ENCODE assay signal across 13 cellular contexts in the genomic region with DNA sequence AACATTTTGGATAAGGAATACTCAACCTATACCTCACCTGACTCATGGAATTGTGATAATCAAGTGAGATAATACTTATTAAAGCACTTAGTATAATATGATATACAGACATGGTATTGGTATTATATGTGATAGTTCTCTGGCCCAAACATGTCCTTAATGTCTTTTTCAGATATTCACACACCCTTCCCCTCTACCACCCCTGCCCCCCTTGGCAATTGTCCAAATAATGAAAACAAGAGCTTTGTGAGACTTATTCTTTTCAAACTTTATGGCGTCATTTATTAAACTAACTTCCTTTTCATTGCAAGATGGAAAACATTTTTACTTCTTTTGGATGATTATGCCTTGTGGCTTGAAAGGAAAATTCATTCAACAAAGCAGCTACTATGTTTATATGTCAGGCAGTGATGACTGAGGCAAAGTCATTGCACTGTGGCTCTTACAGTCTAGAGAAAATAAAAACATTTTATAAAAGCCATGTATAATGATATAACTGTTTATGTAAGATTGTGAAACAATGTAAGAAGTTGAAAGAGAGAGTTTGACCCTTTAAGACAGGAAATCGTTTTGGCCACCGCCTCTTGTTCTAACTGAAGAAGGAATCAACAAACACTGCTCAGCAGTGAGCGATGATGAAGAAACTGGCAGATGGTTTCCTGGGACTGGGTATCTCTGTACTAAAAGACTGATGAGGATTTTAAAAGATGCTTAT. TPM values are rescaled to one million over a fixed set of nuclear protein-coding genes. Genes with fewer than 3 reads are reported as not detected.
DNase-seq lines count a peak whose midpoint lies in the region; ATAC-seq, FAIRE-seq and TF ChIP-seq lines count a peak whose summit lies in the region.
"Had no signal": no experiment of that assay in that cellular context is flagged by ENCODE, and none has a peak within 500 bp of the region (broad histone marks: within the 10 kb centered on the region; RNA-seq: fewer than 3 reads in every experiment).

No MANE protein-coding gene starts in this region.

- no peak for TF ChIP-seq CTCF in MM.1S (IDR thresholded peaks at IDR 0.05; ENCODE audit: low read length)
- TF ChIP-seq CTCF in coronary artery (IDR thresholded peaks at IDR 0.05), result no peak
- no peak for TF ChIP-seq CTCF in kidney (IDR thresholded peaks at IDR 0.05; ENCODE audit: borderline replicate concordance, extremely low read depth, insufficient read depth)
- no peak for TF ChIP-seq CTCF in testis (IDR thresholded peaks at IDR 0.05)

- peaks cover 16% of the 10 kb centered on the region; the same call in 1 of the 2 replicates for H3F3A ChIP-seq in MM.1S (ENCODE audit: insufficient read depth, low read length)

- H4K20me1 ChIP-seq in MM.1S (ENCODE audit: insufficient read depth, low read length), result no peaks in the 10 kb centered on the region

- H3K4me2 ChIP-seq in MM.1S (ENCODE audit: low read depth, low read length), result peak overlapping the region; percentile 63; the same call in 1 of the 2 replicates

- no peak overlapping the region for H3K4me3 ChIP-seq in MM.1S (ENCODE audit: low read length)
- peak overlapping the region; percentile 32 for H3K4me3 ChIP-seq in coronary artery
- H3K4me3 ChIP-seq in kidney (ENCODE audit: low read length in 2 of 2), result no peak overlapping the region
- no peak overlapping the region for H3K4me3 ChIP-seq in testis
- H3K4me3 ChIP-seq: GM12878 had no signal

- H3K9me3 ChIP-seq in MM.1S (replicated peaks; ENCODE audit: insufficient read depth, low read length), result no peaks in the 10 kb centered on the region
- H3K9me3 ChIP-seq in kidney (ENCODE audit: control insufficient read depth in 1 of 2, low read length in 2 of 2), result no peaks in the 10 kb centered on the region
- no peaks in the 10 kb centered on the region for H3K9me3 ChIP-seq in testis

- H3K4me1 ChIP-seq in MM.1S (ENCODE audit: low read length), result peaks cover 43% of the 10 kb centered on the region
- no peaks in the 10 kb centered on the region for H3K4me1 ChIP-seq in kidney (ENCODE audit: control insufficient read depth in 1 of 2, insufficient read depth in 1 of 2, low read depth in 1 of 2, low read length in 2 of 2)
- no peaks in the 10 kb centered on the region for H3K4me1 ChIP-seq in testis

- H3K9ac ChIP-seq in MM.1S (ENCODE audit: low read length) (peak overlapping the region; percentile 4; the same call in 1 of the 2 replicates), kidney (ENCODE audit: low read length in 2 of 2) (no peak overlapping the region)

- H2AFZ ChIP-seq in MM.1S (ENCODE audit: low read length), result no peak overlapping the region

- no peaks in the 10 kb centered on the region for H3K9me2 ChIP-seq in MM.1S (replicated peaks; ENCODE audit: insufficient read depth, low read length)

- peaks cover 16% of the 10 kb centered on the region for H3K79me2 ChIP-seq in MM.1S (ENCODE audit: low read length)

- WGBS in testis, 2 donors, result 50 to 55% methylated on average over 4 of the region's 4 CpGs

- H3K27me3 ChIP-seq in MM.1S (replicated peaks; ENCODE audit: insufficient read depth, low read length), result no peaks in the 10 kb centered on the region
- H3K27me3 ChIP-seq in testis, result no peaks in the 10 kb centered on the region

- FAIRE-seq in kidney (lab: Jason Lieb, UNC), result peak; percentile 3
- FAIRE-seq: GM12878 had no signal

- H3K36me3 ChIP-seq in MM.1S (replicated peaks; ENCODE audit: insufficient read depth, low read length) (no peaks in the 10 kb centered on the region), kidney (ENCODE audit: control insufficient read depth in 1 of 2, insufficient read depth in 2 of 2, low read length in 2 of 2) (no peaks in the 10 kb centered on the region), testis (ENCODE audit: low read depth, missing control alignments) (no peaks in the 10 kb centered on the region)

- no peak for ATAC-seq in HG03565 (IDR thresholded peaks at IDR 0.05; ENCODE audit: unreplicated experiment)
- ATAC-seq: activated CD8-positive, alpha-beta T cell treated with anti-CD3 and anti-CD28 coated beads for 36 hours; GM12878 had no signal

- peak; percentile 31 for DNase-seq in MM.1S
- no peak for DNase-seq in coronary artery (ENCODE audit: low spot score)
- DNase-seq in kidney, result no peak
- peak; percentile 40 for DNase-seq in testis
- no peak for DNase-seq in SW 1271 (lab: John Stamatoyannopoulos, UW)
- no peak for DNase-seq in germinal center (ENCODE audit: low spot score)
- no peak for DNase-seq in NCI-H1092 (lab: John Stamatoyannopoulos, UW)
- DNase-seq: activated CD8-positive, alpha-beta T cell treated with anti-CD3 and anti-CD28 coated beads for 36 hours; activated naive CD8-positive, alpha-beta T cell treated with anti-CD3 and anti-CD28 coated beads, Interleukin-2, amount 10 ng/mL, durations not matched to agents 7 days and 5 days; NCI-H1105 treated with DMSO at 0.1 percent for 48 hours had no signal

- TF ChIP-seq POLR2A in testis (IDR thresholded peaks at IDR 0.05), result no peak

- H3K27ac ChIP-seq in MM.1S (ENCODE audit: low read length) (peak overlapping the region; percentile 13; the same call in 1 of the 2 replicates), coronary artery (peak overlapping the region; percentile 47 to 75), kidney (ENCODE audit: low read depth in 2 of 2, low read length in 2 of 2) (peak overlapping the region in 1 of 2 donors; percentile 53), testis (peak overlapping the region; percentile 34 to 64)
- H3K27ac ChIP-seq: HL-60 had no signal

- intact Hi-C loops in kidney (cut with DNase I), result no loop called here
- intact Hi-C loops in testis (cut with DNase I; ENCODE audit: low total_unique reads), result no loop called here

RNA-seq across cellular contexts. Expression of gene MINPP1, which starts 27.4 kb away (rescaled TPM):
- total RNA-seq in kidney, result 13.1 TPM
- 15.7 TPM for polyA plus RNA-seq in kidney (ENCODE audit: insufficient read depth, low read depth, low replicate concordance)
- total RNA-seq in testis, result 10 to 100 TPM; 24.3 to 32.3 TPM
- polyA plus RNA-seq in testis (ENCODE audit: insufficient read depth, low read depth, low replicate concordance), result 15.3 TPM

Comparison
In these comparisons a context has a peak if more than half of its experiments do, and no peak if none do; other contexts are left out.
1. DNase-seq: peak in MM.1S (single experiment) and testis (single experiment); none in coronary artery (single experiment), kidney (single experiment), SW 1271 (0 of 2), germinal center (single experiment) and NCI-H1092 (single experiment).